ENCODE assay signal across 8 cellular contexts in genomic region chr1:154501423-154502065, GRCh38. TPM values are rescaled to one million over a fixed set of nuclear protein-coding genes. Genes with fewer than 3 reads are reported as not detected.
DNase-seq lines count a peak whose midpoint lies in the region; ATAC-seq and TF ChIP-seq lines count a peak whose summit lies in the region.

No MANE protein-coding gene starts in this region.

- ATAC-seq in memory B cell (ENCODE audit: low read depth), result peak; percentile 37

- intact Hi-C loops in activated CD4-positive, alpha-beta T cell treated with anti-CD3 and anti-CD28 coated beads, Interleukin-2, amount 10 ng/mL, durations not matched to agents 24 days and 14 days (cut with micrococcal nuclease), result no loop called here
- intact Hi-C loops in thyroid gland (cut with DNase I), result no loop called here

- TF ChIP-seq CTCF in coronary artery (IDR thresholded peaks at IDR 0.05) (no peak), thyroid gland (IDR thresholded peaks at IDR 0.05) (no peak)

- peaks cover 1% of the 10 kb centered on the region for H3K36me3 Mint-ChIP-seq in activated CD4-positive, alpha-beta T cell treated with anti-CD3 and anti-CD28 coated beads, Interleukin-2, amount 10 ng/mL, durations not matched to agents 24 days and 14 days (ENCODE audit: low read depth)
- peaks cover 3% of the 10 kb centered on the region for H3K36me3 Mint-ChIP-seq in memory B cell

- peaks cover 71% of the 10 kb centered on the region for H3K27me3 Mint-ChIP-seq in activated CD4-positive, alpha-beta T cell treated with anti-CD3 and anti-CD28 coated beads, Interleukin-2, amount 10 ng/mL, durations not matched to agents 24 days and 14 days
- peaks cover 15% of the 10 kb centered on the region for H3K27me3 Mint-ChIP-seq in memory B cell

- H3K4me1 ChIP-seq in thyroid gland, result peaks cover 17 to 33% of the 10 kb centered on the region in 2 donors

- H3K4me3 ChIP-seq in coronary artery (peak overlapping the region; percentile 74), thyroid gland (replicated peaks in 1 of 3) (peak overlapping the region; percentile 25 to 54 (median 32))

- H3K9me3 Mint-ChIP-seq in activated CD4-positive, alpha-beta T cell treated with anti-CD3 and anti-CD28 coated beads, Interleukin-2, amount 10 ng/mL, durations not matched to agents 24 days and 14 days, result no peaks in the 10 kb centered on the region
- H3K9me3 Mint-ChIP-seq in memory B cell, result peaks cover 2% of the 10 kb centered on the region

- 3 to 6% methylated on average over 5 to 17 of the region's 54 CpGs for WGBS in thyroid gland, 2 donors

- no peaks in the 10 kb centered on the region for H3K27me3 ChIP-seq in thyroid gland

- H3K9me3 ChIP-seq in thyroid gland, result no peaks in the 10 kb centered on the region

- H3K27ac ChIP-seq in coronary artery (peak overlapping the region in 1 of 2 donors; percentile 80), thyroid gland (peak overlapping the region; percentile 62 to 78 (median 68))

- peak in 1 of 2 donors; percentile 33 for TF ChIP-seq POLR2A in thyroid gland (IDR thresholded peaks at IDR 0.05)

- H3K27ac Mint-ChIP-seq in activated CD4-positive, alpha-beta T cell treated with anti-CD3 and anti-CD28 coated beads, Interleukin-2, amount 10 ng/mL, durations not matched to agents 24 days and 14 days, result no peak overlapping the region
- H3K27ac Mint-ChIP-seq in memory B cell, result no peak overlapping the region

- H3K4me3 Mint-ChIP-seq in activated CD4-positive, alpha-beta T cell treated with anti-CD3 and anti-CD28 coated beads, Interleukin-2, amount 10 ng/mL, durations not matched to agents 24 days and 14 days, result peak overlapping the region; percentile 5
- H3K4me3 Mint-ChIP-seq in memory B cell, result peak overlapping the region; percentile 63

- no peak for DNase-seq in activated CD4-positive, alpha-beta T cell treated with anti-CD3 and anti-CD28 coated beads, Interleukin-2, amount 10 ng/mL, durations not matched to agents 24 days and 14 days
- no peak for DNase-seq in activated CD4-positive, alpha-beta T cell treated with anti-CD3 and anti-CD28 coated beads for 48 hours
- DNase-seq in coronary artery (ENCODE audit: low spot score) (no peak), memory B cell (ENCODE audit: low spot score in 2 of 2) (peak; percentile 16 to 34), thyroid gland (peak; percentile 71 to 73), DMS114 treated with DMSO at 0.1 percent for 48 hours (lab: John Stamatoyannopoulos, UW; ENCODE audit: unreplicated experiment) (no peak), DMS79 (lab: John Stamatoyannopoulos, UW) (no peak), NCI-H1694 treated with DMSO at 0.1 percent for 48 hours (lab: John Stamatoyannopoulos, UW) (no peak)

- H3K4me1 Mint-ChIP-seq in activated CD4-positive, alpha-beta T cell treated with anti-CD3 and anti-CD28 coated beads, Interleukin-2, amount 10 ng/mL, durations not matched to agents 24 days and 14 days, result peaks cover 8% of the 10 kb centered on the region
- peaks cover 16% of the 10 kb centered on the region for H3K4me1 Mint-ChIP-seq in memory B cell

- H3K36me3 ChIP-seq in thyroid gland, result peaks cover 0 to 2% of the 10 kb centered on the region in 2 donors

RNA-seq across cellular contexts. Expression of gene TDRD10, which starts 0.5 kb away (rescaled TPM):
- not detected in 2 replicates for total RNA-seq in activated CD4-positive, alpha-beta T cell treated with anti-CD3 and anti-CD28 coated beads, Interleukin-2, amount 10 ng/mL, durations not matched to agents 24 days and 14 days
- 1 to 10 TPM; 5.6 to 9.9 (median 7.3) TPM for total RNA-seq in thyroid gland

RNA-seq across cellular contexts. Expression of gene SHE, which starts 0.7 kb away (rescaled TPM):
- not detected in 2 replicates for total RNA-seq in activated CD4-positive, alpha-beta T cell treated with anti-CD3 and anti-CD28 coated beads, Interleukin-2, amount 10 ng/mL, durations not matched to agents 24 days and 14 days
- total RNA-seq in thyroid gland, result 10 to 100 TPM; 35.8 to 56.0 (median 43.0) TPM

RNA-seq across cellular contexts. Expression of gene UBE2Q1, which starts 56.9 kb away (rescaled TPM):
- 86.6 and 104 TPM in 2 replicates for total RNA-seq in activated CD4-positive, alpha-beta T cell treated with anti-CD3 and anti-CD28 coated beads, Interleukin-2, amount 10 ng/mL, durations not matched to agents 24 days and 14 days
- 10 to 100 TPM; 24.5 to 61.3 (median 28.7) TPM for total RNA-seq in thyroid gland

Comparison
In these comparisons a context has a peak if more than half of its experiments do, and no peak if none do; other contexts are left out.
1. DNase-seq: peak in memory B cell (2 of 2) and thyroid gland (2 of 2); none in activated CD4-positive, alpha-beta T cell treated with anti-CD3 and anti-CD28 coated beads, Interleukin-2, amount 10 ng/mL, durations not matched to agents 24 days and 14 days (single experiment), activated CD4-positive, alpha-beta T cell treated with anti-CD3 and anti-CD28 coated beads for 48 hours (single experiment), coronary artery (single experiment), DMS114 treated with DMSO at 0.1 percent for 48 hours (single experiment), DMS79 (single experiment) and NCI-H1694 treated with DMSO at 0.1 percent for 48 hours (single experiment).
2. RNA of gene SHE, which starts 0.7 kb away (total RNA-seq): 35.8 to 56.0 TPM in thyroid gland; not detected in activated CD4-positive, alpha-beta T cell treated with anti-CD3 and anti-CD28 coated beads, Interleukin-2, amount 10 ng/mL, durations not matched to agents 24 days and 14 days; every median in the first group is over 10 times any median in the second.